8 cellular contexts compared by ENCODE assay signal in the genomic region with DNA sequence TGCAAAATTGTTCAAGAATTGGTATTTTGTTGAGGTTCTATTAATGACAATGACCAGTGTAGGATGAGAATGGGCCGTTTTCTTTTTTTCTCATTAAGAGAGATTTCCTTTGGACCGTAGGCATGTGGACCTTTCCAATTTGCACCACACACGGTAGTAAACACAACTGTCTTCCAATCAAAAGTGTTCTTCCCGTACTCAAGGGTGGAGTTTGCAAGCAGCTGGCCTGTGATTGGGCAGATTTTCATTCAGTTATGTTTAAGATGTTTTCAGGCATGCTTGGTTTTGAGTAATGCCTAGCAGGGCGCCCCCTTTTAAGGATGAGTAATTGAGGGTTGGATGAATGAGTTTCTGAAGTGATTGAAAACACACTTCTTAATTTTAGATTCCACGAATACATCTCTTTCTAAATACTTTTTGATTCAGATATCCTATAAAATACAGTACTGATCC. TPM values are rescaled to one million over a fixed set of nuclear protein-coding genes. Genes with fewer than 3 reads are reported as not detected.
A peak's percentile ranks its signal among the peaks of the same experiment; 100 is the strongest.
DNase-seq lines count a peak whose midpoint lies in the region; ATAC-seq and TF ChIP-seq lines count a peak whose summit lies in the region.

No MANE protein-coding gene starts in this region.

- no peak overlapping the region for H2AFZ ChIP-seq in hepatocyte

- peak; percentile 39 for ATAC-seq in HG03159 (IDR thresholded peaks at IDR 0.05; ENCODE audit: unreplicated experiment)
- ATAC-seq in RWPE2 (ENCODE audit: low read depth), result peak; percentile 68
- ATAC-seq in HG03571 (IDR thresholded peaks at IDR 0.05; ENCODE audit: unreplicated experiment), result no peak

- TF ChIP-seq CTCF in RWPE2 (IDR thresholded peaks at IDR 0.05; ENCODE audit: poor library complexity, severe bottlenecking), result peak; percentile 39
- TF ChIP-seq CTCF in hepatocyte (IDR thresholded peaks at IDR 0.05; ENCODE audit: poor library complexity), result no peak

- no peak overlapping the region for H3K27ac ChIP-seq in RWPE2 (ENCODE audit: poor library complexity, severe bottlenecking)
- H3K27ac ChIP-seq in hepatocyte, result peak overlapping the region; percentile 99

- peaks cover 44% of the 10 kb centered on the region for H4K20me1 ChIP-seq in hepatocyte (ENCODE audit: insufficient read depth, poor library complexity, severe bottlenecking)

- DNase-seq in activated T-cell treated with anti-CD3 and anti-CD28 coated beads for 24 hours (ENCODE audit: low read depth) (peak; percentile 43), RWPE2 (ENCODE audit: low spot score) (no peak), amniotic epithelial cell (ENCODE audit: low read depth) (peak; percentile 84), hepatocyte (ENCODE audit: low spot score) (peak; percentile 34)
- no peak for DNase-seq in activated T-cell treated with anti-CD3 and anti-CD28 coated beads, Interleukin-2, amount 50 U/mL, for 1 hour
- peak; percentile 68 for DNase-seq in stimulated activated CD4-positive, alpha-beta T cell treated with anti-CD3 and anti-CD28 coated beads, Interleukin-15, amount 100 ng/mL, for 24 hours

- H3K27me3 ChIP-seq in RWPE2 (ENCODE audit: insufficient read depth, poor library complexity, severe bottlenecking) (no peaks in the 10 kb centered on the region), hepatocyte (no peaks in the 10 kb centered on the region)

- H3K9me3 ChIP-seq in RWPE2 (ENCODE audit: severe bottlenecking), result peaks cover 3% of the 10 kb centered on the region
- no peaks in the 10 kb centered on the region for H3K9me3 ChIP-seq in hepatocyte (ENCODE audit: low read depth)

- WGBS in hepatocyte (ENCODE audit: low lambda C conversion rate, missing lambda C conversion rate), result 46% methylated on average over 6 of the region's 6 CpGs

- H3K9me2 ChIP-seq in hepatocyte (replicated peaks; ENCODE audit: insufficient read depth), result no peaks in the 10 kb centered on the region

- H3K4me3 ChIP-seq in RWPE2 (ENCODE audit: severe bottlenecking), result peak overlapping the region; percentile 79
- peak overlapping the region; percentile 98 for H3K4me3 ChIP-seq in hepatocyte

- 0 out of 2 replicates have a peak, but pooled peaks cover 3% of the 10 kb centered on the region for H3K36me3 ChIP-seq in RWPE2 (ENCODE audit: low read depth)
- no peaks in the 10 kb centered on the region for H3K36me3 ChIP-seq in hepatocyte (replicated peaks; ENCODE audit: insufficient read depth, low read depth)

- H3K4me2 ChIP-seq in hepatocyte, result peak overlapping the region; percentile 90

- H3K4me1 ChIP-seq in RWPE2 (ENCODE audit: insufficient read depth, poor library complexity, severe bottlenecking) (peaks cover 16% of the 10 kb centered on the region), hepatocyte (ENCODE audit: insufficient read depth) (peaks cover 12% of the 10 kb centered on the region)

- peaks cover 70% of the 10 kb centered on the region for H3K79me2 ChIP-seq in hepatocyte

RNA-seq across cellular contexts. Expression of a gene that starts 2.5 kb away (rescaled TPM):
- total RNA-seq in hepatocyte, result 56.6 and 67.8 TPM in 2 replicates
- 19.0 and 22.1 TPM in 2 replicates for polyA plus RNA-seq in hepatocyte

RNA-seq across cellular contexts. Expression of a gene that starts 16.9 kb away (rescaled TPM):
- 33.6 and 33.7 TPM in 2 replicates for total RNA-seq in hepatocyte
- 27.4 and 31.0 TPM in 2 replicates for polyA plus RNA-seq in hepatocyte

RNA-seq across cellular contexts. Expression of a gene that starts 23.3 kb away (rescaled TPM):
- total RNA-seq in hepatocyte, result 2.3 and 3.7 TPM in 2 replicates
- 1.6 and 3.1 TPM in 2 replicates for polyA plus RNA-seq in hepatocyte

Comparison
In these comparisons a context has a peak if more than half of its experiments do, and no peak if none do; other contexts are left out.
1. DNase-seq: peak in activated T-cell treated with anti-CD3 and anti-CD28 coated beads for 24 hours (single experiment), amniotic epithelial cell (single experiment), hepatocyte (single experiment) and stimulated activated CD4-positive, alpha-beta T cell treated with anti-CD3 and anti-CD28 coated beads, Interleukin-15, amount 100 ng/mL, for 24 hours (single experiment); none in activated T-cell treated with anti-CD3 and anti-CD28 coated beads, Interleukin-2, amount 50 U/mL, for 1 hour (single experiment) and RWPE2 (single experiment).